In genomic region chr19:18183529-18183928, GRCh38 we compare ENCODE assay signal across 28 cellular contexts. TPM values are rescaled to one million over a fixed set of nuclear protein-coding genes. Genes with fewer than 3 reads are reported as not detected.
"Had no signal": no experiment of that assay in that cellular context is flagged by ENCODE, and none has a peak within 500 bp of the region (broad histone marks: within the 10 kb centered on the region; RNA-seq: fewer than 3 reads in every experiment).

No MANE protein-coding gene starts in this region.

- H3K9me3 ChIP-seq: MG63 had no signal

- H3K4me1 Mint-ChIP-seq: activated T-helper 17 cell treated with anti-CD3 and anti-CD28 coated beads, Interleukin-2, amount 50 U/mL, for 72 hours; brain; central memory CD8-positive, alpha-beta T cell; T-cell had no signal

- H3K27ac ChIP-seq: KMS-11, PC-9 had no signal

- ATAC-seq: activated T-cell treated with anti-CD3 and anti-CD28 coated beads, Interleukin-2, amount 50 U/mL, for 4 hours; activated T-helper 17 cell treated with anti-CD3 and anti-CD28 coated beads, Interleukin-2, amount 50 U/mL, for 72 hours; T-cell had no signal

- DNase-seq: activated CD4-positive, alpha-beta memory T cell treated with anti-CD3 and anti-CD28 coated beads for 36 hours; activated CD4-positive, alpha-beta T cell treated with anti-CD3 and anti-CD28 coated beads, Interleukin-2, amount 10 ng/mL, durations not matched to agents 7 days and 5 days; activated CD4-positive, CD25-positive, alpha-beta regulatory T cell; activated CD8-positive, alpha-beta memory T cell treated with anti-CD3 and anti-CD28 coated beads for 24 hours; activated gamma-delta T cell; activated naive CD4-positive, alpha-beta T cell treated with anti-CD3 and anti-CD28 coated beads for 36 hours; activated T-cell treated with anti-CD3 and anti-CD28 coated beads, Interleukin-2, amount 50 U/mL, for 4 hours; amygdala; MG63; MV-4-11; NCI-H1092 treated with DMSO at 0.1 percent for 48 hours; NCI-H1417 treated with DMSO at 0.1 percent for 48 hours; NCI-H1694 treated with DMSO at 0.1 percent for 48 hours; NCI-H2029 treated with DMSO at 0.1 percent for 48 hours; NCI-H226; NCI-H69; SIG-M5; T-cell; T-helper 2 cell; T1000 had no signal

- H3K4me3 ChIP-seq: MG63, PC-9 had no signal

- H3K36me3 Mint-ChIP-seq: activated CD4-positive, alpha-beta memory T cell treated with anti-CD3 and anti-CD28 coated beads for 36 hours; activated naive CD8-positive, alpha-beta T cell; brain; T-cell had no signal

- H3K4me3 Mint-ChIP-seq: activated CD4-positive, alpha-beta memory T cell treated with anti-CD3 and anti-CD28 coated beads for 36 hours; activated CD4-positive, alpha-beta T cell treated with anti-CD3 and anti-CD28 coated beads, Interleukin-2, amount 10 ng/mL, durations not matched to agents 7 days and 5 days; activated naive CD4-positive, alpha-beta T cell treated with anti-CD3 and anti-CD28 coated beads for 36 hours; activated naive CD8-positive, alpha-beta T cell; activated T-cell treated with anti-CD3 and anti-CD28 coated beads, Interleukin-2, amount 50 U/mL, for 4 hours; activated T-helper 17 cell treated with anti-CD3 and anti-CD28 coated beads, Interleukin-2, amount 50 U/mL, for 72 hours; brain; central memory CD8-positive, alpha-beta T cell; T-cell had no signal

- H3K9me3 Mint-ChIP-seq: activated CD4-positive, alpha-beta memory T cell treated with anti-CD3 and anti-CD28 coated beads for 36 hours; activated CD4-positive, alpha-beta T cell treated with anti-CD3 and anti-CD28 coated beads, Interleukin-2, amount 10 ng/mL, durations not matched to agents 7 days and 5 days; activated naive CD4-positive, alpha-beta T cell treated with anti-CD3 and anti-CD28 coated beads for 36 hours; activated T-cell treated with anti-CD3 and anti-CD28 coated beads, Interleukin-2, amount 50 U/mL, for 4 hours; activated T-helper 17 cell treated with anti-CD3 and anti-CD28 coated beads, Interleukin-2, amount 50 U/mL, for 72 hours; brain; central memory CD8-positive, alpha-beta T cell; T-cell had no signal

- H3K27ac Mint-ChIP-seq: activated CD4-positive, alpha-beta memory T cell treated with anti-CD3 and anti-CD28 coated beads for 36 hours; activated CD4-positive, alpha-beta T cell treated with anti-CD3 and anti-CD28 coated beads, Interleukin-2, amount 10 ng/mL, durations not matched to agents 7 days and 5 days; activated naive CD4-positive, alpha-beta T cell treated with anti-CD3 and anti-CD28 coated beads for 36 hours; activated naive CD8-positive, alpha-beta T cell; activated T-helper 17 cell treated with anti-CD3 and anti-CD28 coated beads, Interleukin-2, amount 50 U/mL, for 72 hours; brain; T-cell had no signal

- H3K36me3 ChIP-seq: MG63 had no signal

- H3K27me3 Mint-ChIP-seq: activated CD4-positive, alpha-beta memory T cell treated with anti-CD3 and anti-CD28 coated beads for 36 hours; activated naive CD8-positive, alpha-beta T cell; T-cell had no signal

- H3K27me3 ChIP-seq: MG63 had no signal

- FAIRE-seq: astrocyte, TTC549 had no signal

RNA-seq across cellular contexts. Expression of gene PDE4C, which starts 42.7 kb away (rescaled TPM):
- total RNA-seq: activated CD4-positive, alpha-beta memory T cell treated with anti-CD3 and anti-CD28 coated beads for 36 hours; activated T-cell treated with anti-CD3 and anti-CD28 coated beads, Interleukin-2, amount 50 U/mL, for 4 hours; T-cell had no signal
